8 cellular contexts compared by ENCODE assay signal in the genomic region with DNA sequence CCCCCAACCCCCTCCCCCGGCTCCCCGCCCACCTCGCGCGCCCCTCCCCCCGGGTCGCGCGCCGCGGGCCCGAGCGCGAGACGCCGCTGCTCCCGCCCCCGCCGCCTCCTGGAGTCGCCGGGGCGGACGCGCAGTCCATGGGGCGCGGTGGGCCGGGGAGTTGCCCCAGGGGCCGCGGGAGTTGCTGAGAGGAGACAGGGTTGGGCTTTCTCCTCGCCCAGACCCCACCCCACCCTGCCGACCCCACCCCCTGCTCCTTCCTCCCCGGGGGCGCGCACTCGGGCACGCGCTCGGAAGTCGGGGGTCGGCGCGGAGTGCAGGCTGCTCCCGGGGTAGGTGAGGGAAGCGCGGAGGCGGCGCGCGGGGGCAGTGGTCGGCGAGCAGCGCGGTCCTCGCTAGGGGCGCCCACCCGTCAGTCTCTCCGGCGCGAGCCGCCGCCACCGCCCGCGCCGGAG. TPM values are rescaled to one million over a fixed set of nuclear protein-coding genes. Genes with fewer than 3 reads are reported as not detected.
DNase-seq lines count a peak whose midpoint lies in the region; ATAC-seq and FAIRE-seq lines count a peak whose summit lies in the region.

A gene (plus strand): TSS at position 275 of the 455 bp plus-strand sequence. CDS start 297 bp downstream, outside the sequence.

- H3K4me3 ChIP-seq in neuron (ENCODE audit: low read length) = peak within 1 kb of the TSS; percentile 62

- H3K36me3 ChIP-seq in neuron (ENCODE audit: insufficient read depth, low read length) = no peaks in the 10 kb centered on the region

- no peaks in the 10 kb centered on the region for H3K9me3 Mint-ChIP-seq in activated naive CD8-positive, alpha-beta T cell treated with anti-CD3 and anti-CD28 coated beads for 36 hours

- no peak for FAIRE-seq in GM19239 (lab: Jason Lieb, UNC)

- H3K27me3 Mint-ChIP-seq in activated naive CD8-positive, alpha-beta T cell treated with anti-CD3 and anti-CD28 coated beads for 36 hours = peaks cover 83% of the 10 kb centered on the region

- peaks cover 44% of the 10 kb centered on the region for H3K4me1 ChIP-seq in neuron (ENCODE audit: insufficient read depth, low read length)

- no peaks in the 10 kb centered on the region for H3K9me3 ChIP-seq in neuron (ENCODE audit: low read length)

- DNase-seq in COR-L47 (lab: John Stamatoyannopoulos, UW) (peak; percentile 54), GM19239 (ENCODE audit: insufficient read length, low spot score) (peak; percentile 53), NCI-H524 treated with DMSO at 0.1 percent for 48 hours (lab: John Stamatoyannopoulos, UW) (peak; percentile 37), globus pallidus (ENCODE audit: low spot score) (peak; percentile 16)
- peak; percentile 38 for DNase-seq in activated naive CD8-positive, alpha-beta T cell treated with anti-CD3 and anti-CD28 coated beads for 36 hours
- no peak for DNase-seq in stimulated activated naive CD4-positive, alpha-beta T cell (lab: John Stamatoyannopoulos, UW)

- peaks cover 16% of the 10 kb centered on the region for H3K4me1 Mint-ChIP-seq in activated naive CD8-positive, alpha-beta T cell treated with anti-CD3 and anti-CD28 coated beads for 36 hours

- H3K36me3 Mint-ChIP-seq in activated naive CD8-positive, alpha-beta T cell treated with anti-CD3 and anti-CD28 coated beads for 36 hours = no peaks in the 10 kb centered on the region

- ATAC-seq in HG03175 (IDR thresholded peaks at IDR 0.05; ENCODE audit: unreplicated experiment) = peak; percentile 36

- H3K27me3 ChIP-seq in neuron (ENCODE audit: insufficient read depth, low read length) = no peaks in the 10 kb centered on the region

- H2AFZ ChIP-seq in neuron (ENCODE audit: low read depth, low read length) = peak within 1 kb of the TSS; percentile 85

- H3K4me3 Mint-ChIP-seq in activated naive CD8-positive, alpha-beta T cell treated with anti-CD3 and anti-CD28 coated beads for 36 hours = peak within 1 kb of the TSS; percentile 71

- H3K27ac Mint-ChIP-seq in activated naive CD8-positive, alpha-beta T cell treated with anti-CD3 and anti-CD28 coated beads for 36 hours = peak within 1 kb of the TSS; percentile 38

RNA-seq across cellular contexts. Expression of the gene that starts here (rescaled TPM):
- under 1 TPM; 0.42 to 0.66 TPM for total RNA-seq in activated naive CD8-positive, alpha-beta T cell treated with anti-CD3 and anti-CD28 coated beads for 36 hours

Comparison
In these comparisons a context has a peak if more than half of its experiments do, and no peak if none do; other contexts are left out.
1. Peak in DNase-seq in activated naive CD8-positive, alpha-beta T cell treated with anti-CD3 and anti-CD28 coated beads for 36 hours; RNA of the gene not detected or under 1 TPM.
2. DNase-seq: peak in COR-L47 (single experiment), GM19239 (single experiment), NCI-H524 treated with DMSO at 0.1 percent for 48 hours (single experiment) and globus pallidus (single experiment); none in stimulated activated naive CD4-positive, alpha-beta T cell (0 of 6).